In genomic region chr20:53216856-53217576, GRCh38 we compare ENCODE assay signal across 9 cellular contexts.
DNase-seq lines count a peak whose midpoint lies in the region; TF ChIP-seq lines count a peak whose summit lies in the region.
"Had no signal": no experiment of that assay in that cellular context is flagged by ENCODE, and none has a peak within 500 bp of the region (broad histone marks: within the 10 kb centered on the region; RNA-seq: fewer than 3 reads in every experiment).

No MANE protein-coding gene starts in this region.

- H3K4me3 ChIP-seq in DOHH2 (ENCODE audit: low read length) = no peak overlapping the region

- H3K4me1 ChIP-seq in DOHH2 (ENCODE audit: control insufficient read depth, low read length) = peaks cover 3% of the 10 kb centered on the region; the same call in 1 of the 2 replicates

- H3K9me2 ChIP-seq in DOHH2 (replicated peaks; ENCODE audit: control insufficient read depth, low read length) = no peaks in the 10 kb centered on the region

- no peaks in the 10 kb centered on the region for H3K36me3 Mint-ChIP-seq in HFFc6 (ENCODE audit: low read depth)

- DNase-seq in HFFc6 (no peak), NCI-H2107 treated with DMSO at 0.1 percent for 48 hours (lab: John Stamatoyannopoulos, UW; ENCODE audit: unreplicated experiment) (peak; percentile 66), dermis blood vessel endothelial cell (peak; percentile 67), lung microvascular endothelial cell (ENCODE audit: low read depth in 2 of 2) (peak; percentile 37 to 68), HCEC 1CT (no peak)
- DNase-seq in activated CD4-positive, alpha-beta T cell treated with anti-CD3 and anti-CD28 coated beads, Interleukin-2, amount 50 U/mL, for 24 hours (ENCODE audit: low read depth in 1 of 2, low spot score in 1 of 2) = peak; percentile 79 to 80
- DNase-seq in stimulated activated CD8-positive, alpha-beta memory T cell treated with anti-CD3 and anti-CD28 coated beads, Interleukin-15, amount 100 ng/mL, for 4 hours (ENCODE audit: low read depth in 2 of 2) = peak; percentile 32 to 56

- no peaks in the 10 kb centered on the region for H4K20me1 ChIP-seq in DOHH2 (ENCODE audit: control insufficient read depth, insufficient read depth, low read depth, low read length)

- H3K9me3 Mint-ChIP-seq in HFFc6 = peaks cover 20% of the 10 kb centered on the region
- H3K9me3 Mint-ChIP-seq: dendritic cell treated with granulocyte-macrophage colony-stimulating factor and Interleukin-4, amounts not matched to agents 40 ng/mL and 50 ng/mL, for 4 days had no signal

- no peak overlapping the region for H3K27ac ChIP-seq in DOHH2 (ENCODE audit: low read depth, low read length)

- H3K27me3 ChIP-seq in DOHH2 (ENCODE audit: control insufficient read depth, low read length) = peaks cover 18% of the 10 kb centered on the region

- H3K4me3 Mint-ChIP-seq in HFFc6 = no peak overlapping the region
- H3K4me3 Mint-ChIP-seq: dendritic cell treated with granulocyte-macrophage colony-stimulating factor and Interleukin-4, amounts not matched to agents 40 ng/mL and 50 ng/mL, for 4 days had no signal

- H3K27ac Mint-ChIP-seq in HFFc6 = no peak overlapping the region
- H3K27ac Mint-ChIP-seq: dendritic cell treated with granulocyte-macrophage colony-stimulating factor and Interleukin-4, amounts not matched to agents 40 ng/mL and 50 ng/mL, for 4 days had no signal

- no peaks in the 10 kb centered on the region for H3K9me3 ChIP-seq in DOHH2 (ENCODE audit: control insufficient read depth, insufficient read depth, low read length)

- H3K4me1 Mint-ChIP-seq in HFFc6 (ENCODE audit: low read depth) = no peaks in the 10 kb centered on the region

- H3K27me3 Mint-ChIP-seq in HFFc6 (ENCODE audit: insufficient read depth) = no peaks in the 10 kb centered on the region; the same call in 1 of the 2 replicates

- H3K4me2 ChIP-seq in DOHH2 (ENCODE audit: low read length) = 0 out of 2 replicates have a peak overlapping the region, but pooled peaks have one; percentile 15

- H3F3A ChIP-seq in DOHH2 (ENCODE audit: control insufficient read depth, insufficient read depth) = no peaks in the 10 kb centered on the region

- H3K79me2 ChIP-seq in DOHH2 (ENCODE audit: control insufficient read depth, low read length) = no peaks in the 10 kb centered on the region

- TF ChIP-seq CTCF in DOHH2 (IDR thresholded peaks at IDR 0.05; ENCODE audit: low read depth, low read length, poor library complexity, severe bottlenecking) (peak; percentile 98), HFFc6 (IDR thresholded peaks at IDR 0.05) (peak; percentile 72)

- H3K36me3 ChIP-seq in DOHH2 (ENCODE audit: control insufficient read depth, low read length) = no peaks in the 10 kb centered on the region

Comparison
In these comparisons a context has a peak if more than half of its experiments do, and no peak if none do; other contexts are left out.
1. DNase-seq: peak in NCI-H2107 treated with DMSO at 0.1 percent for 48 hours (single experiment), activated CD4-positive, alpha-beta T cell treated with anti-CD3 and anti-CD28 coated beads, Interleukin-2, amount 50 U/mL, for 24 hours (2 of 2), dermis blood vessel endothelial cell (single experiment), lung microvascular endothelial cell (2 of 2) and stimulated activated CD8-positive, alpha-beta memory T cell treated with anti-CD3 and anti-CD28 coated beads, Interleukin-15, amount 100 ng/mL, for 4 hours (2 of 2); none in HFFc6 (single experiment) and HCEC 1CT (single experiment).